25 cellular contexts compared by ENCODE assay signal in genomic region chr13:50572129-50572528, GRCh38.
"Had no signal": no experiment of that assay in that cellular context is flagged by ENCODE, and none has a peak within 500 bp of the region (broad histone marks: within the 10 kb centered on the region; RNA-seq: fewer than 3 reads in every experiment).

No MANE protein-coding gene starts in this region.

- H3K27me3 ChIP-seq: brain microvascular endothelial cell, cardiac muscle cell had no signal

- H3K4me1 Mint-ChIP-seq: activated CD4-positive, alpha-beta memory T cell treated with anti-CD3 and anti-CD28 coated beads, Interleukin-2, amount 10 ng/mL, durations not matched to agents 7 days and 5 days; activated CD4-positive, alpha-beta T cell treated with anti-CD3 and anti-CD28 coated beads, Interleukin-2, amount 10 ng/mL, durations not matched to agents 7 days and 5 days; activated T-helper 17 cell treated with anti-CD3 and anti-CD28 coated beads, Interleukin-2, amount 50 U/mL, for 72 hours had no signal

- DNase-seq: activated B cell treated with CpG ODN at 0.5 μM for 24 hours; activated CD4-positive, alpha-beta memory T cell treated with anti-CD3 and anti-CD28 coated beads, Interleukin-2, amount 10 ng/mL, durations not matched to agents 7 days and 5 days; activated CD4-positive, alpha-beta T cell treated with anti-CD3 and anti-CD28 coated beads for 1 hour; activated CD4-positive, alpha-beta T cell treated with anti-CD3 and anti-CD28 coated beads, Interleukin-2, amount 10 ng/mL, durations not matched to agents 7 days and 5 days; activated gamma-delta T cell; activated naive CD4-positive, alpha-beta T cell treated with anti-CD3 and anti-CD28 coated beads for 36 hours; activated T-cell treated with anti-CD3 and anti-CD28 coated beads for 4 hours; activated T-cell treated with anti-CD3 and anti-CD28 coated beads, Interleukin-2, amount 50 U/mL, for 48 hours; brain microvascular endothelial cell; MM.1S; NCI-H1092 treated with DMSO at 0.1 percent for 48 hours; NCI-H1436; NCI-H1694 treated with DMSO at 0.1 percent for 48 hours; NCI-H2029 treated with DMSO at 0.1 percent for 48 hours; NCI-H345; NCI-H510A; NCI-H69; PC-3; SHP77 treated with DMSO at 0.1 percent for 48 hours; T-cell; T-helper 2 cell; T1000 had no signal

- ATAC-seq: activated T-helper 17 cell treated with anti-CD3 and anti-CD28 coated beads, Interleukin-2, amount 50 U/mL, for 72 hours; PC-3; T-cell had no signal

- H3K27me3 Mint-ChIP-seq: activated B cell treated with CpG ODN at 0.5 μM for 24 hours; activated CD4-positive, alpha-beta memory T cell treated with anti-CD3 and anti-CD28 coated beads, Interleukin-2, amount 10 ng/mL, durations not matched to agents 7 days and 5 days; activated naive CD8-positive, alpha-beta T cell; activated T-helper 17 cell treated with anti-CD3 and anti-CD28 coated beads, Interleukin-2, amount 50 U/mL, for 72 hours had no signal

- H3K27ac ChIP-seq: brain microvascular endothelial cell, cardiac muscle cell had no signal

- H3K4me3 Mint-ChIP-seq: activated B cell treated with CpG ODN at 0.5 μM for 24 hours; activated CD4-positive, alpha-beta memory T cell treated with anti-CD3 and anti-CD28 coated beads, Interleukin-2, amount 10 ng/mL, durations not matched to agents 7 days and 5 days; activated CD4-positive, alpha-beta T cell treated with anti-CD3 and anti-CD28 coated beads, Interleukin-2, amount 10 ng/mL, durations not matched to agents 7 days and 5 days; activated naive CD4-positive, alpha-beta T cell treated with anti-CD3 and anti-CD28 coated beads for 36 hours; activated naive CD8-positive, alpha-beta T cell; activated T-helper 17 cell treated with anti-CD3 and anti-CD28 coated beads, Interleukin-2, amount 50 U/mL, for 72 hours; T-cell had no signal

- H3K36me3 ChIP-seq: brain microvascular endothelial cell, cardiac muscle cell had no signal

- H3K27ac Mint-ChIP-seq: activated B cell treated with CpG ODN at 0.5 μM for 24 hours; activated CD4-positive, alpha-beta memory T cell treated with anti-CD3 and anti-CD28 coated beads, Interleukin-2, amount 10 ng/mL, durations not matched to agents 7 days and 5 days; activated naive CD4-positive, alpha-beta T cell treated with anti-CD3 and anti-CD28 coated beads for 36 hours; activated naive CD8-positive, alpha-beta T cell; activated T-helper 17 cell treated with anti-CD3 and anti-CD28 coated beads, Interleukin-2, amount 50 U/mL, for 72 hours; T-cell had no signal

- H3K4me3 ChIP-seq: cardiac muscle cell had no signal
